8 cellular contexts compared by ENCODE assay signal in genomic region chr10:77637474-77637985, GRCh38. TPM values are rescaled to one million over a fixed set of nuclear protein-coding genes. Genes with fewer than 3 reads are reported as not detected.
DNase-seq lines count a peak whose midpoint lies in the region; ATAC-seq, FAIRE-seq and TF ChIP-seq lines count a peak whose summit lies in the region.

TSS of gene KCNMA1 (minus strand) at chr10:77637808.

- H3K9me3 Mint-ChIP-seq in T-helper 2 cell treated with Interferon-gamma antibody and Interleukin-4, amounts not matched to agents 5 μg/mL and 100 μg/mL, for 36 hours = no peaks in the 10 kb centered on the region
- H3K9me3 Mint-ChIP-seq in neural progenitor cell (no peaks in the 10 kb centered on the region), immature natural killer cell (no peaks in the 10 kb centered on the region)

- peak within 1 kb of the TSS; percentile 90 for H3K4me3 ChIP-seq in A549
- peak within 1 kb of the TSS; percentile 80 for H3K4me3 ChIP-seq in fibroblast of the aortic adventitia (ENCODE audit: low read depth, low read length)
- H3K4me3 ChIP-seq in neural progenitor cell = peak within 1 kb of the TSS; percentile 88

- POLR2A ChIA-PET in A549 (lab: Yijun Ruan, JAX) = interaction anchor here (0.7 to 1.2 kb wide), 3 partner anchors 132 to 472 kb away, joined by 3 to 4 read pairs (median 3); no protein-coding TSS in a partner anchor

- no peak; a peak in 3 of 5 replicates for TF ChIP-seq RAD21 in A549 (conservative IDR thresholded peaks at IDR 0.05 in 1 of 2, IDR thresholded peaks at IDR 0.05 in 1 of 2)

- H3K4me3 Mint-ChIP-seq in T-helper 2 cell treated with Interferon-gamma antibody and Interleukin-4, amounts not matched to agents 5 μg/mL and 100 μg/mL, for 36 hours = peak within 1 kb of the TSS; percentile 60
- H3K4me3 Mint-ChIP-seq in neural progenitor cell (peak within 1 kb of the TSS; percentile 89), immature natural killer cell (peak within 1 kb of the TSS in 1 of 5 donors; percentile 41)

- in situ Hi-C loops in GM13976 (cut with MboI; ENCODE audit: low sequenced_read_pairs, unreplicated experiment) = no loop called here

- H3K27ac ChIP-seq in A549 (peak within 1 kb of the TSS; percentile 83 to 89), neural progenitor cell (no peak within 1 kb of the TSS)

- TF ChIP-seq CTCF in A549 (IDR thresholded peaks at IDR 0.05) (peak; percentile 22; the same call in 1 of the 3 replicates), GM13976 (IDR thresholded peaks at IDR 0.05; ENCODE audit: borderline replicate concordance, control extremely low read depth, extremely low read depth, insufficient read depth, missing control alignments) (no peak), fibroblast of the aortic adventitia (IDR thresholded peaks at IDR 0.05; ENCODE audit: insufficient read depth, low read length) (no peak), neural progenitor cell (IDR thresholded peaks at IDR 0.05) (no peak)

- H3K4me2 ChIP-seq in A549 (peak within 1 kb of the TSS; percentile 98), neural progenitor cell (peak within 1 kb of the TSS; percentile 100)

- H3K27me3 ChIP-seq in neural progenitor cell = peaks cover 80% of the 10 kb centered on the region

- H2AFZ ChIP-seq in neural progenitor cell (replicated peaks) = peak within 1 kb of the TSS; percentile 98

- H3K4me1 Mint-ChIP-seq in T-helper 2 cell treated with Interferon-gamma antibody and Interleukin-4, amounts not matched to agents 5 μg/mL and 100 μg/mL, for 36 hours (ENCODE audit: low read depth) = peaks cover 2% of the 10 kb centered on the region
- H3K4me1 Mint-ChIP-seq in neural progenitor cell (peaks cover 23% of the 10 kb centered on the region), immature natural killer cell (peaks cover 0 to 6% of the 10 kb centered on the region in 2 donors)

- DNase-seq in A549 (ENCODE audit: low read depth in 1 of 2, low spot score in 1 of 2) (peak; percentile 51 to 55), GM13976 (ENCODE audit: low spot score) (peak; percentile 35), fibroblast of the aortic adventitia (ENCODE audit: low read depth) (no peak), neural progenitor cell (ENCODE audit: low spot score) (peak; percentile 68), immature natural killer cell (no peak)
- DNase-seq in T-helper 2 cell treated with Interferon-gamma antibody and Interleukin-4, amounts not matched to agents 5 μg/mL and 100 μg/mL, for 36 hours (ENCODE audit: low spot score) = no peak
- no peak for DNase-seq in activated CD4-positive, CD25-positive, alpha-beta regulatory T cell (lab: John Stamatoyannopoulos, UW)

- H3F3A ChIP-seq in neural progenitor cell (ENCODE audit: low read depth) = peaks cover 11% of the 10 kb centered on the region

- H3K27me3 Mint-ChIP-seq in T-helper 2 cell treated with Interferon-gamma antibody and Interleukin-4, amounts not matched to agents 5 μg/mL and 100 μg/mL, for 36 hours (ENCODE audit: low read depth) = peaks cover 71% of the 10 kb centered on the region
- H3K27me3 Mint-ChIP-seq in neural progenitor cell (ENCODE audit: insufficient read depth, low read depth) = peaks cover 64% of the 10 kb centered on the region
- peaks cover 8 to 30% (median 24%) of the 10 kb centered on the region in 3 donors for H3K27me3 Mint-ChIP-seq in immature natural killer cell (ENCODE audit: low read depth in 3 of 3)

- no peaks in the 10 kb centered on the region for H3K36me3 Mint-ChIP-seq in T-helper 2 cell treated with Interferon-gamma antibody and Interleukin-4, amounts not matched to agents 5 μg/mL and 100 μg/mL, for 36 hours (ENCODE audit: low read depth)
- no peaks in the 10 kb centered on the region for H3K36me3 Mint-ChIP-seq in neural progenitor cell
- no peaks in the 10 kb centered on the region for H3K36me3 Mint-ChIP-seq in immature natural killer cell

- H3K79me2 ChIP-seq in neural progenitor cell (ENCODE audit: low read depth) = no peaks in the 10 kb centered on the region

- 0% methylated on average over 11 of the region's 66 CpGs for WGBS in A549 (ENCODE audit: missing lambda C conversion rate)

- peak; percentile 64 to 75 for ATAC-seq in A549
- no peak for ATAC-seq in GM21576 (IDR thresholded peaks at IDR 0.05; ENCODE audit: unreplicated experiment)

- TF ChIP-seq POLR2A in A549 (IDR thresholded peaks at IDR 0.05; ENCODE audit: low read length) = no peak

- H3K36me3 ChIP-seq in neural progenitor cell = no peaks in the 10 kb centered on the region

- peaks cover 28% of the 10 kb centered on the region; the same call in 2 of the 3 replicates for H3K4me1 ChIP-seq in A549
- peaks cover 30% of the 10 kb centered on the region for H3K4me1 ChIP-seq in neural progenitor cell

- no peaks in the 10 kb centered on the region for H3K9me3 ChIP-seq in A549
- no peaks in the 10 kb centered on the region for H3K9me3 ChIP-seq in neural progenitor cell (ENCODE audit: low read depth)

- no peak for TF ChIP-seq EP300 in A549 (IDR thresholded peaks at IDR 0.05)

- FAIRE-seq in A549 (lab: Jason Lieb, UNC) = no peak

- CTCF ChIA-PET in A549 (lab: Yijun Ruan, JAX) = interaction anchor here (0.7 to 27.7 kb wide), 16 partner anchors 9 to 468 kb away, joined by 3 to 627 read pairs (median 4); no protein-coding TSS in a partner anchor

- no peak within 1 kb of the TSS for H3K9ac ChIP-seq in neural progenitor cell

- H3K27ac Mint-ChIP-seq in T-helper 2 cell treated with Interferon-gamma antibody and Interleukin-4, amounts not matched to agents 5 μg/mL and 100 μg/mL, for 36 hours = no peak within 1 kb of the TSS
- H3K27ac Mint-ChIP-seq in neural progenitor cell = no peak within 1 kb of the TSS
- H3K27ac Mint-ChIP-seq in immature natural killer cell = no peak within 1 kb of the TSS

- peaks cover 25% of the 10 kb centered on the region for H4K20me1 ChIP-seq in neural progenitor cell (ENCODE audit: low read depth)

TF ChIP-seq in A549, 52 proteins besides CTCF, POLR2A, EP300 and RAD21:
- TF ChIP-seq GATA3 (IDR thresholded peaks at IDR 0.05; ENCODE audit: borderline replicate concordance) (no peak), HOXB5 (CRISPR knock-in tag; IDR thresholded peaks at IDR 0.05) (no peak), RARB (CRISPR knock-in tag; IDR thresholded peaks at IDR 0.05) (no peak), PHF8 (IDR thresholded peaks at IDR 0.05; ENCODE audit: borderline replicate concordance, low read depth) (no peak), SMC3 (IDR thresholded peaks at IDR 0.05) (peak; percentile 54), CHD4 (IDR thresholded peaks at IDR 0.05; ENCODE audit: borderline replicate concordance) (no peak), TP53 (CRISPR knock-in tag; IDR thresholded peaks at IDR 0.05) (no peak)
TF ChIP-seq in A549: peak in this region for 1.

RNA-seq across cellular contexts. Expression of gene KCNMA1, which starts in this region (rescaled TPM):
- polyA plus RNA-seq in A549 (2011; rRNA removed) (14.9 and 16.2 TPM in 2 replicates), A549 (2017; fragmentation: RNase III; extraction: RNeasy Plus Mini Kit Qiagen cat#74134 plus additional on column Dnase treatment) (30.6 to 36.7 TPM (median 34.2 TPM) in 3 replicates), immature natural killer cell (not detected)
- polyA plus RNA-seq in A549 (2012; cell fraction: cytosol; rRNA removed) = 36.9 and 42.2 TPM in 2 replicates
- 50.8 and 52.5 TPM in 2 replicates for polyA plus RNA-seq in A549 (2012; cell fraction: nucleus; rRNA removed)
- polyA minus RNA-seq in A549 (2011; rRNA and poly(A)+ RNA removed) = 29.5 and 33.5 TPM in 2 replicates
- total RNA-seq in fibroblast of the aortic adventitia (ENCODE audit: low replicate concordance) (40.1 and 106 TPM in 2 replicates), neural progenitor cell (ENCODE audit: low replicate concordance) (2.4 and 3.7 TPM in 2 replicates)

Comparison
In these comparisons a context has a peak if more than half of its experiments do, and no peak if none do; other contexts are left out.
1. RNA of gene KCNMA1 (polyA plus RNA-seq): 14.9 to 52.5 TPM in A549; not detected in immature natural killer cell; every median in the first group is over 10 times any median in the second.
2. DNase-seq: peak in A549 (2 of 2), GM13976 (single experiment) and neural progenitor cell (single experiment); none in T-helper 2 cell treated with Interferon-gamma antibody and Interleukin-4, amounts not matched to agents 5 μg/mL and 100 μg/mL, for 36 hours (single experiment), fibroblast of the aortic adventitia (single experiment), immature natural killer cell (0 of 3) and activated CD4-positive, CD25-positive, alpha-beta regulatory T cell (0 of 4).
3. Peak in every context shown above with its lines, with median percentiles within 50 percentile points of each other: H3K4me3 ChIP-seq.